10 cellular contexts compared by ENCODE assay signal in genomic region chr5:175395430-175395829, GRCh38. TPM values are rescaled to one million over a fixed set of nuclear protein-coding genes. Genes with fewer than 3 reads are reported as not detected.
"Had no signal": no experiment of that assay in that cellular context is flagged by ENCODE, and none has a peak within 500 bp of the region (broad histone marks: within the 10 kb centered on the region; RNA-seq: fewer than 3 reads in every experiment).

No MANE protein-coding gene starts in this region.

RNA-seq across cellular contexts. Expression of gene DRD1, which starts 48.6 kb away (rescaled TPM):
- total RNA-seq: kidney epithelial cell; left ventricle myocardium inferior; left ventricle myocardium superior; lung microvascular endothelial cell; mammary epithelial cell; mononuclear cell; myocyte; naive thymus-derived CD4-positive, alpha-beta T cell had no signal
- polyA plus RNA-seq: immature natural killer cell; keratinocyte; mammary epithelial cell; naive thymus-derived CD4-positive, alpha-beta T cell had no signal
